Comparison of ENCODE assay signal across 8 cellular contexts in genomic region chr12:124906606-124907261, GRCh38. TPM values are rescaled to one million over a fixed set of nuclear protein-coding genes. Genes with fewer than 3 reads are reported as not detected.
DNase-seq lines count a peak whose midpoint lies in the region; ATAC-seq, FAIRE-seq and TF ChIP-seq lines count a peak whose summit lies in the region.

No MANE protein-coding gene starts in this region.

- peaks cover 2% of the 10 kb centered on the region for H3K36me3 ChIP-seq in bronchial epithelial cell (ENCODE audit: control insufficient read depth, insufficient read depth, low read length)

- peak; percentile 42 to 92 (median 79) for DNase-seq in T-helper 2 cell
- peak; percentile 94 for DNase-seq in bronchial epithelial cell (ENCODE audit: low read depth)
- DNase-seq in stimulated activated CD4-positive, alpha-beta T cell treated with anti-CD3 and anti-CD28 coated beads, TNF-alpha, amount 100 ng/mL, for 1 hour (ENCODE audit: low read depth in 3 of 3, low spot score in 1 of 3): peak; percentile 56 to 79 (median 75)
- DNase-seq in OCI-M1 (lab: John Stamatoyannopoulos, UW): no peak
- no peak for DNase-seq in SHP77 (lab: John Stamatoyannopoulos, UW)

- H3K27ac ChIP-seq in layer of hippocampus (ENCODE audit: low read depth, low read length): peak overlapping the region; percentile 12

- H3K27me3 ChIP-seq in bronchial epithelial cell (ENCODE audit: control insufficient read depth, insufficient read depth, low read length): no peaks in the 10 kb centered on the region
- H3K27me3 ChIP-seq in layer of hippocampus (ENCODE audit: control insufficient read depth, insufficient read depth, low read length): no peaks in the 10 kb centered on the region

- FAIRE-seq in bronchial epithelial cell (lab: Jason Lieb, UNC): no peak

- H3K4me3 ChIP-seq in bronchial epithelial cell (ENCODE audit: low read depth, low read length): no peak overlapping the region

- peak; percentile 96 for TF ChIP-seq CTCF in bronchial epithelial cell (IDR thresholded peaks at IDR 0.05; ENCODE audit: insufficient read depth, low read length, severe bottlenecking)

- peak; percentile 55 for ATAC-seq in GM18519 (IDR thresholded peaks at IDR 0.05; ENCODE audit: low FRiP score, unreplicated experiment)
- ATAC-seq in HG03064 (IDR thresholded peaks at IDR 0.05; ENCODE audit: low read depth, unreplicated experiment): peak; percentile 62

RNA-seq across cellular contexts. Expression of gene UBC, which starts 7.7 kb away (rescaled TPM):
- total RNA-seq in bronchial epithelial cell: 2,139 and 3,632 TPM in 2 replicates

RNA-seq across cellular contexts. Expression of gene SCARB1, which starts 43.1 kb away (rescaled TPM):
- total RNA-seq in bronchial epithelial cell: 6.6 and 7.4 TPM in 2 replicates

Comparison
In these comparisons a context has a peak if more than half of its experiments do, and no peak if none do; other contexts are left out.
1. DNase-seq: peak in T-helper 2 cell (5 of 5), bronchial epithelial cell (single experiment) and stimulated activated CD4-positive, alpha-beta T cell treated with anti-CD3 and anti-CD28 coated beads, TNF-alpha, amount 100 ng/mL, for 1 hour (3 of 3); none in OCI-M1 (single experiment) and SHP77 (0 of 2).